ENCODE assay signal across 8 cellular contexts in genomic region chr3:9600597-9600996, GRCh38. TPM values are rescaled to one million over a fixed set of nuclear protein-coding genes. Genes with fewer than 3 reads are reported as not detected.
DNase-seq lines count a peak whose midpoint lies in the region; ATAC-seq and TF ChIP-seq lines count a peak whose summit lies in the region.

No MANE protein-coding gene starts in this region.

- peaks cover 62% of the 10 kb centered on the region for H3K27me3 Mint-ChIP-seq in CD4-positive, alpha-beta T cell

- peak; percentile 26; the same call in 2 of the 3 replicates for ATAC-seq in SK-N-SH treated with all-trans-retinoic acid at 6 μM for 48 hours
- ATAC-seq in CD4-positive, alpha-beta T cell (ENCODE audit: poor library complexity) = no peak

- H3K36me3 Mint-ChIP-seq in CD4-positive, alpha-beta T cell (ENCODE audit: low read depth) = peaks cover 5% of the 10 kb centered on the region

- DNase-seq in HK-2 (ENCODE audit: unreplicated experiment) (peak; percentile 54), germinal center (ENCODE audit: low spot score) (peak; percentile 36), MM.1S (no peak), KBM-7 (no peak), medulla oblongata (ENCODE audit: extremely low spot score) (no peak)
- peak; percentile 20 for DNase-seq in stimulated activated CD4-positive, alpha-beta T cell treated with anti-CD3 and anti-CD28 coated beads, Interleukin-1b, Interleukin-23, amount 100 ng/mL, for 48 hours
- DNase-seq in CD4-positive, alpha-beta T cell = no peak

- H3K79me2 ChIP-seq in MM.1S (ENCODE audit: low read length) = no peaks in the 10 kb centered on the region

- no peak overlapping the region for H3K4me3 Mint-ChIP-seq in CD4-positive, alpha-beta T cell

- H4K20me1 ChIP-seq in MM.1S (ENCODE audit: insufficient read depth, low read length) = no peaks in the 10 kb centered on the region

- H3K27ac Mint-ChIP-seq in CD4-positive, alpha-beta T cell = no peak overlapping the region

- POLR2A ChIA-PET in CD4-positive, alpha-beta T cell (lab: Charles Lee) = no interaction called here

- H3K9ac ChIP-seq in MM.1S (ENCODE audit: low read length) = no peak overlapping the region

- H3K27ac ChIP-seq in MM.1S (ENCODE audit: low read length) = no peak overlapping the region
- H3K27ac ChIP-seq in CD4-positive, alpha-beta T cell (ENCODE audit: low read depth, low read length) = no peak overlapping the region

- no peaks in the 10 kb centered on the region for H3K9me2 ChIP-seq in MM.1S (replicated peaks; ENCODE audit: insufficient read depth, low read length)

- CTCF ChIA-PET in CD4-positive, alpha-beta T cell (lab: Charles Lee) = no interaction called here

- peaks cover 6% of the 10 kb centered on the region for H3K9me3 Mint-ChIP-seq in CD4-positive, alpha-beta T cell

- H3K36me3 ChIP-seq in MM.1S (replicated peaks; ENCODE audit: insufficient read depth, low read length) = no peaks in the 10 kb centered on the region

- H3K4me2 ChIP-seq in MM.1S (ENCODE audit: low read depth, low read length) = no peak overlapping the region

- no peak for TF ChIP-seq CTCF in MM.1S (IDR thresholded peaks at IDR 0.05; ENCODE audit: low read length)
- TF ChIP-seq CTCF in CD4-positive, alpha-beta T cell (IDR thresholded peaks at IDR 0.05) = no peak

- in situ Hi-C loops in KBM-7 (cut with MboI; ENCODE audit: low pct_unique_long_range_greater_than_20kb, low sequenced_read_pairs) = no loop called here

- H2AFZ ChIP-seq in MM.1S (ENCODE audit: low read length) = no peak overlapping the region

- no peak overlapping the region for H3K4me3 ChIP-seq in MM.1S (ENCODE audit: low read length)

- intact Hi-C loops in CD4-positive, alpha-beta T cell (cut with DNase I, micrococcal nuclease) = no loop called here

- H3K4me1 ChIP-seq in MM.1S (ENCODE audit: low read length) = no peaks in the 10 kb centered on the region

- no peaks in the 10 kb centered on the region for H3K9me3 ChIP-seq in MM.1S (replicated peaks; ENCODE audit: insufficient read depth, low read length)
- H3K9me3 ChIP-seq in CD4-positive, alpha-beta T cell (ENCODE audit: control insufficient read depth, low read length) = peaks cover 6% of the 10 kb centered on the region

- H3K4me1 Mint-ChIP-seq in CD4-positive, alpha-beta T cell (ENCODE audit: low read depth) = peaks cover 3% of the 10 kb centered on the region

- H3K27me3 ChIP-seq in MM.1S (replicated peaks; ENCODE audit: insufficient read depth, low read length) = no peaks in the 10 kb centered on the region
- H3K27me3 ChIP-seq in CD4-positive, alpha-beta T cell (ENCODE audit: control insufficient read depth, insufficient read depth, low read length) = peaks cover 30% of the 10 kb centered on the region

- no peaks in the 10 kb centered on the region for H3F3A ChIP-seq in MM.1S (ENCODE audit: insufficient read depth, low read length)

TF ChIP-seq in SK-N-SH treated with all-trans-retinoic acid at 6 μM for 48 hours, 23 proteins besides CTCF, POLR2A, EP300 and RAD21:
- TF ChIP-seq ISL1 (CRISPR knock-in tag; IDR thresholded peaks at IDR 0.05) (no peak), ZNF70 (CRISPR knock-in tag; IDR thresholded peaks at IDR 0.05) (no peak), ZFP30 (CRISPR knock-in tag; IDR thresholded peaks at IDR 0.05) (no peak), PPARA (CRISPR knock-in tag; IDR thresholded peaks at IDR 0.05; ENCODE audit: borderline replicate concordance) (no peak), TOX (CRISPR knock-in tag; IDR thresholded peaks at IDR 0.05; ENCODE audit: borderline replicate concordance) (no peak), ARNTL (CRISPR knock-in tag; IDR thresholded peaks at IDR 0.05; ENCODE audit: borderline replicate concordance, low read depth) (no peak), ZFP3 (CRISPR knock-in tag; IDR thresholded peaks at IDR 0.05) (no peak), CSDC2 (CRISPR knock-in tag; IDR thresholded peaks at IDR 0.05) (no peak), CSRNP3 (CRISPR knock-in tag; IDR thresholded peaks at IDR 0.05) (no peak), CREB5 (CRISPR knock-in tag; IDR thresholded peaks at IDR 0.05; ENCODE audit: low read depth) (no peak), PATZ1 (CRISPR knock-in tag; IDR thresholded peaks at IDR 0.05; ENCODE audit: borderline replicate concordance) (no peak), ZC3H10 (CRISPR knock-in tag; IDR thresholded peaks at IDR 0.05) (no peak), TSHZ2 (CRISPR knock-in tag; IDR thresholded peaks at IDR 0.05) (no peak), OSR1 (CRISPR knock-in tag; IDR thresholded peaks at IDR 0.05) (no peak), ZNF8 (CRISPR knock-in tag; IDR thresholded peaks at IDR 0.05) (no peak), RARB (CRISPR knock-in tag; IDR thresholded peaks at IDR 0.05) (no peak)

RNA-seq across cellular contexts. Expression of gene LHFPL4, which starts 47.0 kb away (rescaled TPM):
- total RNA-seq in CD4-positive, alpha-beta T cell = not detected

RNA-seq across cellular contexts. Expression of gene MTMR14, which starts 48.7 kb away (rescaled TPM):
- 10 to 100 TPM; 80.2 to 82.0 TPM for total RNA-seq in CD4-positive, alpha-beta T cell

Comparison
In these comparisons a context has a peak if more than half of its experiments do, and no peak if none do; other contexts are left out.
1. DNase-seq: peak in HK-2 (single experiment), germinal center (single experiment) and stimulated activated CD4-positive, alpha-beta T cell treated with anti-CD3 and anti-CD28 coated beads, Interleukin-1b, Interleukin-23, amount 100 ng/mL, for 48 hours (single experiment); none in MM.1S (single experiment), KBM-7 (single experiment), CD4-positive, alpha-beta T cell (0 of 10) and medulla oblongata (single experiment).